29 cellular contexts compared by ENCODE assay signal in the genomic region with DNA sequence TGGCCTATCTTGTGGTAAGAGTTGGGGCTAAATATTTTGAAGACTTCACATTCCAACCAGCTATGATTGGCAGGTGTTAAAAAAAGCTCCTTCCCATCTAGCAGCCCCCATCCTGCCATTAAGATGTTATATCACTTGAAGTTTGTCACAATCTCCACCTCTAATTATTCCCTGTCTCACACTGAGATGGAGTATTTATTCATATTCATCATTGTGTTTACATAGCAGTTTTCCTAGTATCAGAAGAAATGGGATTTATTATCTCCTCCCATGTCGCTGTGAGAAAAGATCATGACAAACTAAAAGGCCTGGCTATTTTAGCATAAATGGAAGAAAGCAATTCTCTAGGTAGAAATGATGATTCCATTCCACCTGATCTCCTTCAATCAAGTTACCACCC.
DNase-seq lines count a peak whose midpoint lies in the region; FAIRE-seq and TF ChIP-seq lines count a peak whose summit lies in the region.
"Had no signal": no experiment of that assay in that cellular context is flagged by ENCODE, and none has a peak within 500 bp of the region (broad histone marks: within the 10 kb centered on the region; RNA-seq: fewer than 3 reads in every experiment).

No MANE protein-coding gene starts in this region.

- no peaks in the 10 kb centered on the region for H3K9me2 ChIP-seq in neural cell (ENCODE audit: insufficient read depth, low read length)

- H3K4me2 ChIP-seq in neural cell (ENCODE audit: low read length) = no peak overlapping the region
- H3K4me2 ChIP-seq: A549; BLaER1; BLaER1 treated with 17β-estradiol and CSF1 and Interleukin-3, amounts not matched to agents 10 nM and 100 nM had no signal

- no peaks in the 10 kb centered on the region for H4K20me1 ChIP-seq in neural cell (ENCODE audit: insufficient read depth)
- H4K20me1 ChIP-seq: BLaER1; BLaER1 treated with 17β-estradiol and CSF1 and Interleukin-3, amounts not matched to agents 10 nM and 100 nM had no signal

- intact Hi-C loops in kidney (cut with DNase I) = no loop called here

- no peak for TF ChIP-seq CTCF in neural cell (IDR thresholded peaks at IDR 0.05; ENCODE audit: poor library complexity, severe bottlenecking)
- TF ChIP-seq CTCF in kidney (IDR thresholded peaks at IDR 0.05; ENCODE audit: borderline replicate concordance, extremely low read depth, insufficient read depth) = no peak

- no peak for FAIRE-seq in kidney (lab: Jason Lieb, UNC)
- FAIRE-seq: A204.1, A549, D721Med had no signal

- no peaks in the 10 kb centered on the region for H3K79me2 ChIP-seq in neural cell (replicated peaks; ENCODE audit: insufficient read depth, low read length)

- H3K9ac ChIP-seq in neural cell (ENCODE audit: low read length) (no peak overlapping the region), kidney (ENCODE audit: low read length in 2 of 2) (no peak overlapping the region)
- H3K9ac ChIP-seq: BLaER1; BLaER1 treated with 17β-estradiol and CSF1 and Interleukin-3, amounts not matched to agents 10 nM and 100 nM had no signal

- TF ChIP-seq EP300 in neural cell (conservative IDR thresholded peaks at IDR 0.05; ENCODE audit: poor library complexity, severe bottlenecking) = peak; percentile 62

- no peak overlapping the region for H2AFZ ChIP-seq in neural cell (ENCODE audit: low read depth, low read length)

- TF ChIP-seq RAD21 in neural cell (conservative IDR thresholded peaks at IDR 0.05) = no peak

- no peak for DNase-seq in kidney
- DNase-seq: 8988T; ACHN; AML-193; BE2C; C1 segment of cervical spinal cord; Caco-2; Calu3; CD4-positive, alpha-beta memory T cell; CD4-positive, alpha-beta T cell; CD4-positive, CD25-positive, alpha-beta regulatory T cell; CD8-positive, alpha-beta memory T cell; CD8-positive, alpha-beta T cell; COR-L47; DMS 273 treated with DMSO at 0.1 percent for 48 hours; DMS153; DMS53; DMS79; DMS79 treated with DMSO at 0.1 percent for 48 hours; DND-41; EL had no signal

- H3K27ac ChIP-seq in neural cell (ENCODE audit: low read length) = no peak overlapping the region
- no peak overlapping the region for H3K27ac ChIP-seq in kidney (ENCODE audit: low read depth in 2 of 2, low read length in 2 of 2)
- H3K27ac ChIP-seq: 22Rv1; A549; BLaER1; BLaER1 treated with 17β-estradiol and CSF1 and Interleukin-3, amounts not matched to agents 10 nM and 100 nM; C4-2B had no signal

- no peaks in the 10 kb centered on the region for H3K4me1 ChIP-seq in kidney (ENCODE audit: control insufficient read depth in 1 of 2, insufficient read depth in 1 of 2, low read depth in 1 of 2, low read length in 2 of 2)
- H3K4me1 ChIP-seq: A549; BE2C; BLaER1; BLaER1 treated with 17β-estradiol and CSF1 and Interleukin-3, amounts not matched to agents 10 nM and 100 nM; Caco-2 had no signal

- H3K9me3 ChIP-seq in neural cell (ENCODE audit: low read length) = peaks cover 8% of the 10 kb centered on the region
- H3K9me3 ChIP-seq in kidney (ENCODE audit: control insufficient read depth in 1 of 2, low read length in 2 of 2) = peaks cover 2 to 8% of the 10 kb centered on the region in 2 donors
- H3K9me3 ChIP-seq: Caco-2 had no signal

- H3K36me3 ChIP-seq in neural cell (ENCODE audit: insufficient read depth, low read length) (no peaks in the 10 kb centered on the region), kidney (ENCODE audit: control insufficient read depth in 1 of 2, insufficient read depth in 2 of 2, low read length in 2 of 2) (no peaks in the 10 kb centered on the region)
- H3K36me3 ChIP-seq: BE2C; BLaER1; BLaER1 treated with 17β-estradiol and CSF1 and Interleukin-3, amounts not matched to agents 10 nM and 100 nM had no signal

- H3K4me3 ChIP-seq in neural cell (ENCODE audit: low read length) = no peak overlapping the region
- no peak overlapping the region for H3K4me3 ChIP-seq in kidney (ENCODE audit: low read length in 2 of 2)
- H3K4me3 ChIP-seq: A549; BLaER1; BLaER1 treated with 17β-estradiol and CSF1 and Interleukin-3, amounts not matched to agents 10 nM and 100 nM had no signal

- no peaks in the 10 kb centered on the region for H3F3A ChIP-seq in neural cell (ENCODE audit: insufficient read depth, low read length, poor library complexity, severe bottlenecking)

- no peaks in the 10 kb centered on the region for H3K27me3 ChIP-seq in neural cell (ENCODE audit: insufficient read depth, low read depth, low read length)
- H3K27me3 ChIP-seq: BE2C; BLaER1; BLaER1 treated with 17β-estradiol and CSF1 and Interleukin-3, amounts not matched to agents 10 nM and 100 nM had no signal

TF ChIP-seq in neural cell, 6 proteins besides CTCF, POLR2A, EP300 and RAD21:
- TF ChIP-seq POLR2AphosphoS5 (IDR thresholded peaks at IDR 0.05) = peak; percentile 49
- TF ChIP-seq MXI1 (conservative IDR thresholded peaks at IDR 0.05; ENCODE audit: poor library complexity, severe bottlenecking) = no peak
- TF ChIP-seq TAF1 (IDR thresholded peaks at IDR 0.05; ENCODE audit: low read depth) = no peak
- TF ChIP-seq, protein P1, sequence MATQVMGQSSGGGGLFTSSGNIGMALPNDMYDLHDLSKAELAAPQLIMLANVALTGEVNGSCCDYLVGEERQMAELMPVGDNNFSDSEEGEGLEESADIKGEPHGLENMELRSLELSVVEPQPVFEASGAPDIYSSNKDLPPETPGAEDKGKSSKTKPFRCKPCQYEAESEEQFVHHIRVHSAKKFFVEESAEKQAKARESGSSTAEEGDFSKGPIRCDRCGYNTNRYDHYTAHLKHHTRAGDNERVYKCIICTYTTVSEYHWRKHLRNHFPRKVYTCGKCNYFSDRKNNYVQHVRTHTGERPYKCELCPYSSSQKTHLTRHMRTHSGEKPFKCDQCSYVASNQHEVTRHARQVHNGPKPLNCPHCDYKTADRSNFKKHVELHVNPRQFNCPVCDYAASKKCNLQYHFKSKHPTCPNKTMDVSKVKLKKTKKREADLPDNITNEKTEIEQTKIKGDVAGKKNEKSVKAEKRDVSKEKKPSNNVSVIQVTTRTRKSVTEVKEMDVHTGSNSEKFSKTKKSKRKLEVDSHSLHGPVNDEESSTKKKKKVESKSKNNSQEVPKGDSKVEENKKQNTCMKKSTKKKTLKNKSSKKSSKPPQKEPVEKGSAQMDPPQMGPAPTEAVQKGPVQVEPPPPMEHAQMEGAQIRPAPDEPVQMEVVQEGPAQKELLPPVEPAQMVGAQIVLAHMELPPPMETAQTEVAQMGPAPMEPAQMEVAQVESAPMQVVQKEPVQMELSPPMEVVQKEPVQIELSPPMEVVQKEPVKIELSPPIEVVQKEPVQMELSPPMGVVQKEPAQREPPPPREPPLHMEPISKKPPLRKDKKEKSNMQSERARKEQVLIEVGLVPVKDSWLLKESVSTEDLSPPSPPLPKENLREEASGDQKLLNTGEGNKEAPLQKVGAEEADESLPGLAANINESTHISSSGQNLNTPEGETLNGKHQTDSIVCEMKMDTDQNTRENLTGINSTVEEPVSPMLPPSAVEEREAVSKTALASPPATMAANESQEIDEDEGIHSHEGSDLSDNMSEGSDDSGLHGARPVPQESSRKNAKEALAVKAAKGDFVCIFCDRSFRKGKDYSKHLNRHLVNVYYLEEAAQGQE (IDR thresholded peaks at IDR 0.05; ENCODE audit: borderline replicate concordance) = peak; percentile 75
- no peak for TF ChIP-seq SMC3 (conservative IDR thresholded peaks at IDR 0.05; ENCODE audit: poor library complexity)
- no peak for TF ChIP-seq EZH2 (IDR thresholded peaks at IDR 0.05; ENCODE audit: borderline replicate concordance, insufficient read depth, low read length, poor library complexity, severe bottlenecking)
